In the genomic region with DNA sequence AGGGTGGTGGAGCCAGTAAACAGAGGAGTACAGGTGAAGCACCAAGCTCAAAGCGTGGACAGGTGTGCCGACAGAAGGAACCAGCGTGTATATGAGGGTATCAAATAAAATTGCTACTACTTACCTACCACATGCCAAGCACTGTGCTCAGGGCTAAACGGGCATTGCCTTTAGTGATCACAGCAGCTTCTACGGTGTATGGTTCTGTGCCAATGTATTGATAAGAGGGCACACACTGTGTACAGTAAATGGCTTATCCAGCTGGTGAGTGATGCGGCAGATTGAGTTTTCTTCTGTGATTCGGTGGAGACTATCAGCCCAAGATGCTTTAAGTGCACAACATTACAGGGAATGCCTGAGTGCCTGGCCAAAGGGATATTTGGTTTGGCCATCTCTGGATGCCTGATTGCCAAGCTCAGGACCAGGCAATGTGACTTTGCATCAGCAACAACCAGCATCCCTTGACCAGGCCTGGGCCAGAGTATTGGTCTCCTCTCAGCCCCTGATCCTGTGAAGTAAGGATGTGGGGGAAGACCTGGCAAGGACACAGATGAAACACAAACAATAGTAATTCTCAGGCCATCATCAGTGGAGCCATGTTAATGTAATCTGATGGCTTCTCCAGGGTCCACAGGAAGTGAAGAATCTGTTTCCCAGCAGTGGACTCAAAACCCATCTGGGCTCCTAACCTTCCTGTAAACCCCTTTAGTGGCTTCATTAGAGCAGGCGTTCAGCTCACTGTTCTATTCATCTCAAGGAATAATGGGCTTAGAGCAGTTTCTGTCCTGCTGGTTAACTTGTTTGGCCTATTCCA, we compare ENCODE assay signal across 19 cellular contexts. TPM values are rescaled to one million over a fixed set of nuclear protein-coding genes. Genes with fewer than 3 reads are reported as not detected.
DNase-seq lines count a peak whose midpoint lies in the region; ATAC-seq, FAIRE-seq and TF ChIP-seq lines count a peak whose summit lies in the region.
"Had no signal": no experiment of that assay in that cellular context is flagged by ENCODE, and none has a peak within 500 bp of the region (broad histone marks: within the 10 kb centered on the region; RNA-seq: fewer than 3 reads in every experiment).

No MANE protein-coding gene starts in this region.

- intact Hi-C loops in CD4-positive, alpha-beta memory T cell (cut with micrococcal nuclease), result loop anchor here (2.0 kb wide), 1 partner anchor 15 kb away; a partner anchor contains a TSS
- intact Hi-C loops in activated T-helper 1 cell treated with anti-CD3 and anti-CD28 coated beads, Interleukin-12 subunit alpha, Interleukin-12 subunit beta, Interleukin-2, Interleukin-4 antibody, amounts not matched to agents 30 ng/mL and 10 ng/mL and 1 ng/mL, durations not matched to agents 14 hours and 24 hours and 36 hours (cut with micrococcal nuclease), result no loop called here
- intact Hi-C loops in naive thymus-derived CD4-positive, alpha-beta T cell (cut with micrococcal nuclease), result loop anchor here in 1 of 2 donors (1.0 to 2.0 kb wide), 2 partner anchors 13 to 14 kb away; a partner anchor contains a TSS

- no peak overlapping the region for H3K27ac ChIP-seq in CD4-positive, alpha-beta memory T cell (ENCODE audit: low read depth, low read length)
- H3K27ac ChIP-seq in naive thymus-derived CD4-positive, alpha-beta T cell (ENCODE audit: low read depth, low read length), result peak overlapping the region; percentile 59
- H3K27ac ChIP-seq: KMS-11, left ventricle myocardium inferior, parathyroid adenoma, thoracic aorta had no signal

- peak; percentile 55 for FAIRE-seq in GM12891 (lab: Jason Lieb, UNC)
- FAIRE-seq: D721Med had no signal

- H3K9me3 ChIP-seq in CD4-positive, alpha-beta memory T cell (ENCODE audit: control insufficient read depth in 1 of 2, low read length in 2 of 2), result no peaks in the 10 kb centered on the region
- H3K9me3 ChIP-seq in naive thymus-derived CD4-positive, alpha-beta T cell (ENCODE audit: control insufficient read depth in 2 of 3, low read length in 3 of 3), result no peaks in the 10 kb centered on the region
- H3K9me3 ChIP-seq: left ventricle myocardium inferior, thoracic aorta had no signal

- ATAC-seq in naive thymus-derived CD4-positive, alpha-beta T cell, result no peak
- no peak for ATAC-seq in HG03175 (IDR thresholded peaks at IDR 0.05; ENCODE audit: unreplicated experiment)
- ATAC-seq: esophagus mucosa had no signal

- H3K4me1 ChIP-seq in CD4-positive, alpha-beta memory T cell (ENCODE audit: insufficient read depth, low read length), result peaks cover 68% of the 10 kb centered on the region
- peaks cover 18 to 60% of the 10 kb centered on the region in 2 donors for H3K4me1 ChIP-seq in naive thymus-derived CD4-positive, alpha-beta T cell (ENCODE audit: control insufficient read depth in 2 of 2, insufficient read depth in 2 of 2, low read length in 2 of 2)
- H3K4me1 ChIP-seq: parathyroid adenoma had no signal

- H3K27me3 Mint-ChIP-seq in CD4-positive, alpha-beta memory T cell, result no peaks in the 10 kb centered on the region
- no peaks in the 10 kb centered on the region for H3K27me3 Mint-ChIP-seq in activated T-helper 1 cell treated with anti-CD3 and anti-CD28 coated beads, Interleukin-12 subunit alpha, Interleukin-12 subunit beta, Interleukin-2, Interleukin-4 antibody, amounts not matched to agents 30 ng/mL and 10 ng/mL and 1 ng/mL, durations not matched to agents 14 hours and 24 hours and 36 hours (ENCODE audit: insufficient read depth)
- H3K27me3 Mint-ChIP-seq in naive thymus-derived CD4-positive, alpha-beta T cell, result no peaks in the 10 kb centered on the region

- no peak overlapping the region for H3K4me3 ChIP-seq in CD4-positive, alpha-beta memory T cell (ENCODE audit: low read length in 2 of 2)
- no peak overlapping the region for H3K4me3 ChIP-seq in naive thymus-derived CD4-positive, alpha-beta T cell (ENCODE audit: low read length)
- H3K4me3 ChIP-seq: left ventricle myocardium inferior, thoracic aorta had no signal

- H3K36me3 ChIP-seq in CD4-positive, alpha-beta memory T cell (ENCODE audit: insufficient read depth, low read length), result peaks cover 56% of the 10 kb centered on the region
- H3K36me3 ChIP-seq in naive thymus-derived CD4-positive, alpha-beta T cell (ENCODE audit: control insufficient read depth in 2 of 3, insufficient read depth in 3 of 3, low read length in 3 of 3), result peaks cover 39 to 73% (median 43%) of the 10 kb centered on the region in 3 experiments
- H3K36me3 ChIP-seq: thoracic aorta had no signal

- POLR2A ChIA-PET in CD4-positive, alpha-beta memory T cell (lab: Charles Lee; ENCODE audit: partially characterized antibody), result interaction anchor here (0.6 to 20.5 kb wide), 12 partner anchors 8 to 319 kb away, joined by 3 to 702 read pairs (median 6); a partner anchor contains a TSS
- POLR2A ChIA-PET in naive thymus-derived CD4-positive, alpha-beta T cell (lab: Charles Lee), result interaction anchor here (0.9 to 23.2 kb wide), 7 partner anchors 6 to 78 kb away, joined by 3 to 642 read pairs (median 149); a partner anchor contains a TSS

- peaks cover 80 to 85% of the 10 kb centered on the region in 2 donors for H3K36me3 Mint-ChIP-seq in CD4-positive, alpha-beta memory T cell
- peaks cover 70% of the 10 kb centered on the region for H3K36me3 Mint-ChIP-seq in activated T-helper 1 cell treated with anti-CD3 and anti-CD28 coated beads, Interleukin-12 subunit alpha, Interleukin-12 subunit beta, Interleukin-2, Interleukin-4 antibody, amounts not matched to agents 30 ng/mL and 10 ng/mL and 1 ng/mL, durations not matched to agents 14 hours and 24 hours and 36 hours (ENCODE audit: low read depth)
- peaks cover 23 to 82% (median 65%) of the 10 kb centered on the region in 5 donors for H3K36me3 Mint-ChIP-seq in naive thymus-derived CD4-positive, alpha-beta T cell

- peak overlapping the region in 1 of 8 donors; percentile 1 for H3K4me3 Mint-ChIP-seq in CD4-positive, alpha-beta memory T cell
- H3K4me3 Mint-ChIP-seq in activated T-helper 1 cell treated with anti-CD3 and anti-CD28 coated beads, Interleukin-12 subunit alpha, Interleukin-12 subunit beta, Interleukin-2, Interleukin-4 antibody, amounts not matched to agents 30 ng/mL and 10 ng/mL and 1 ng/mL, durations not matched to agents 14 hours and 24 hours and 36 hours, result no peak overlapping the region
- H3K4me3 Mint-ChIP-seq in naive thymus-derived CD4-positive, alpha-beta T cell, result peak overlapping the region in 3 of 10 donors; percentile 7 to 58 (median 27)

- peak overlapping the region; percentile 20 to 97 (median 79) for H3K27ac Mint-ChIP-seq in CD4-positive, alpha-beta memory T cell
- H3K27ac Mint-ChIP-seq in activated T-helper 1 cell treated with anti-CD3 and anti-CD28 coated beads, Interleukin-12 subunit alpha, Interleukin-12 subunit beta, Interleukin-2, Interleukin-4 antibody, amounts not matched to agents 30 ng/mL and 10 ng/mL and 1 ng/mL, durations not matched to agents 14 hours and 24 hours and 36 hours, result peak overlapping the region; percentile 36
- H3K27ac Mint-ChIP-seq in naive thymus-derived CD4-positive, alpha-beta T cell, result peak overlapping the region; percentile 47 to 97 (median 89)

- CTCF ChIA-PET in CD4-positive, alpha-beta memory T cell (lab: Charles Lee; ENCODE audit: partially characterized antibody), result interaction anchor here (0.8 to 5.4 kb wide), 9 partner anchors 13 to 41 kb away, joined by 3 to 35 read pairs (median 4); a partner anchor contains a TSS
- CTCF ChIA-PET in naive thymus-derived CD4-positive, alpha-beta T cell (lab: Charles Lee), result interaction anchor here (0.7 to 16.1 kb wide), 5 partner anchors 8 to 43 kb away, joined by 3 to 128 read pairs (median 5); no protein-coding TSS in a partner anchor

- peaks cover 39 to 90% (median 67%) of the 10 kb centered on the region in 4 donors for H3K4me1 Mint-ChIP-seq in CD4-positive, alpha-beta memory T cell
- peaks cover 70% of the 10 kb centered on the region for H3K4me1 Mint-ChIP-seq in activated T-helper 1 cell treated with anti-CD3 and anti-CD28 coated beads, Interleukin-12 subunit alpha, Interleukin-12 subunit beta, Interleukin-2, Interleukin-4 antibody, amounts not matched to agents 30 ng/mL and 10 ng/mL and 1 ng/mL, durations not matched to agents 14 hours and 24 hours and 36 hours (ENCODE audit: low read depth)
- peaks cover 34 to 98% (median 82%) of the 10 kb centered on the region in 7 donors for H3K4me1 Mint-ChIP-seq in naive thymus-derived CD4-positive, alpha-beta T cell

- H3K27me3 ChIP-seq in CD4-positive, alpha-beta memory T cell (ENCODE audit: insufficient read depth, low read length), result no peaks in the 10 kb centered on the region
- no peaks in the 10 kb centered on the region for H3K27me3 ChIP-seq in naive thymus-derived CD4-positive, alpha-beta T cell (ENCODE audit: control insufficient read depth in 2 of 2, insufficient read depth in 2 of 2, low read length in 2 of 2)

- DNase-seq in CD4-positive, alpha-beta memory T cell, result no peak
- no peak for DNase-seq in GM12891 (ENCODE audit: insufficient read length, low spot score)
- no peak for DNase-seq in activated T-helper 1 cell treated with anti-CD3 and anti-CD28 coated beads, Interleukin-12 subunit alpha, Interleukin-12 subunit beta, Interleukin-2, Interleukin-4 antibody, amounts not matched to agents 30 ng/mL and 10 ng/mL and 1 ng/mL, durations not matched to agents 14 hours and 24 hours and 36 hours (ENCODE audit: low spot score)
- no peak for DNase-seq in naive thymus-derived CD4-positive, alpha-beta T cell
- DNase-seq in NCI-H1105 treated with DMSO at 0.1 percent for 48 hours (lab: John Stamatoyannopoulos, UW), result no peak
- DNase-seq in stimulated activated naive CD4-positive, alpha-beta T cell treated with Interleukin-2 at 50 U/mL for 16 hours (lab: John Stamatoyannopoulos, UW), result no peak
- DNase-seq: activated CD8-positive, alpha-beta memory T cell treated with anti-CD3 and anti-CD28 coated beads, Interleukin-2, amount 50 U/mL, for 4 hours; AML-193; left ventricle myocardium inferior; NCI-H1092; NCI-H510A treated with DMSO at 0.1 percent for 48 hours; stimulated activated CD4-positive, alpha-beta T cell treated with anti-CD3 and anti-CD28 coated beads, Interleukin-4, amount 100 ng/mL, for 1 hour; T-helper 9 cell had no signal

- H3K9me3 Mint-ChIP-seq in CD4-positive, alpha-beta memory T cell, result peaks cover 0 to 1% (median 0%) of the 10 kb centered on the region in 8 donors
- no peaks in the 10 kb centered on the region for H3K9me3 Mint-ChIP-seq in activated T-helper 1 cell treated with anti-CD3 and anti-CD28 coated beads, Interleukin-12 subunit alpha, Interleukin-12 subunit beta, Interleukin-2, Interleukin-4 antibody, amounts not matched to agents 30 ng/mL and 10 ng/mL and 1 ng/mL, durations not matched to agents 14 hours and 24 hours and 36 hours
- no peaks in the 10 kb centered on the region for H3K9me3 Mint-ChIP-seq in naive thymus-derived CD4-positive, alpha-beta T cell

- TF ChIP-seq POLR2A in GM12891 (IDR thresholded peaks at IDR 0.05; ENCODE audit: low read depth, low read length), result peak; percentile 32

RNA-seq across cellular contexts. Expression of a gene that starts 14.1 kb away (rescaled TPM):
- 1 to 10 TPM; 5.0 to 8.0 TPM for total RNA-seq in CD4-positive, alpha-beta memory T cell
- polyA plus RNA-seq in CD4-positive, alpha-beta memory T cell, result 1 to 10 TPM; 1.9 to 3.9 TPM
- polyA plus RNA-seq in GM12891 (2012; ENCODE audit: low read depth, missing spikeins), result 1.8 TPM
- total RNA-seq in activated T-helper 1 cell treated with anti-CD3 and anti-CD28 coated beads, Interleukin-12 subunit alpha, Interleukin-12 subunit beta, Interleukin-2, Interleukin-4 antibody, amounts not matched to agents 30 ng/mL and 10 ng/mL and 1 ng/mL, durations not matched to agents 14 hours and 24 hours and 36 hours, result 4.5 and 4.6 TPM in 2 replicates
- 10 to 100 TPM in 3 of 5 experiments, 1 to 10 TPM in 2; 5.0 to 11.7 (median 10.1) TPM for total RNA-seq in naive thymus-derived CD4-positive, alpha-beta T cell
- 10 to 100 TPM in 1 of 2 donors, 1 to 10 TPM in 1; 5.2 to 13.5 TPM for polyA plus RNA-seq in naive thymus-derived CD4-positive, alpha-beta T cell

Comparison
In these comparisons a context has a peak if more than half of its experiments do, and no peak if none do; other contexts are left out.
1. H3K27ac Mint-ChIP-seq: peak in every context shown above with its lines; median percentile 89 in naive thymus-derived CD4-positive, alpha-beta T cell; 79 in CD4-positive, alpha-beta memory T cell; 36 in activated T-helper 1 cell treated with anti-CD3 and anti-CD28 coated beads, Interleukin-12 subunit alpha, Interleukin-12 subunit beta, Interleukin-2, Interleukin-4 antibody, amounts not matched to agents 30 ng/mL and 10 ng/mL and 1 ng/mL, durations not matched to agents 14 hours and 24 hours and 36 hours.